ENCODE assay signal across 21 cellular contexts in the genomic region with DNA sequence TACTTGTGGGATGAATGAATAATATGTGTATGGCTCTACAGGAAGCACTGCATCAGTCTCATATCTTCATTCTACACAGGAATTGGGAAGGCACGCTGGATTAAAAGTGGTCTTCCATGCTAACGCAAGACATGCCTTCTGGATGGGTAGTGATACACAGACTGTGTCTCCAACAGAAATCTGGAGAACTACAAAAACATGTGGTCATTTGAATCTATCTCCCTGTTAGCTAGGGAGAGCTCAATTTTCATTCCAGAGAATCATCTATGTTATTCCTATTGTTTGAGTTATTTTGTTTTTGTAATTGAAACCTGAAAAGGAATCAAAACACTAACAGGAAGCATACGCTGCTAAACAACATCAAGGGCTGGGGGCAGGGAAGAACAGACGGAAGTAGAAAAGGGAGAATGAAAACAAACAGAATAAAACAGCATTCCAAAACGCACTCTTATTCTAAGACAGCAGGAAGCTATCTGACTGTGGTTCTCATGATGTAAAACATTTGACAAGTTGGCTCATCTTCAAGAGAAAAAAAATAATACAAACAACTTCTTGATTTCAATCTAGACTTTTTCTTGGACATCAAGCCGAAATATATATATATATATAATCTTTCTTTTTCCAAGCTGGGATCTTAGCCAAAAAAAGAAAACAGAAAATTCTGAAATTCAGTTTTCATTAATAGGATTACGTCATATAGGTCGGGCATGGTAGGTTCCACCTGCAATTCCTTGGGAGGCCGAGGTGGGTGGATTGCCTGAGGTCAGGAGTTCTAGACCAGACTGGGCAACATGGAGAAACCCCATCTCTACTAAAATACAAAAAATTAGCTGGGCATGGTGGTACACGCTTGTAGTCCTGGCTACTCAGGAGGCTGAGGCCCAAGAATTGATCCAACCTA. TPM values are rescaled to one million over a fixed set of nuclear protein-coding genes. Genes with fewer than 3 reads are reported as not detected.
DNase-seq lines count a peak whose midpoint lies in the region; ATAC-seq and TF ChIP-seq lines count a peak whose summit lies in the region.
"Had no signal": no experiment of that assay in that cellular context is flagged by ENCODE, and none has a peak within 500 bp of the region (broad histone marks: within the 10 kb centered on the region; RNA-seq: fewer than 3 reads in every experiment).

No MANE protein-coding gene starts in this region.

- H3K9me3 ChIP-seq in adrenal gland (replicated peaks in 1 of 3), result no peaks in the 10 kb centered on the region
- H3K9me3 ChIP-seq: BE2C, gastrocnemius medialis, SJSA1 had no signal

- peak; percentile 34 for DNase-seq in HCEC 1CT
- DNase-seq in cardiac fibroblast (ENCODE audit: low read depth in 2 of 2), result peak; percentile 53 to 78
- no peak for DNase-seq in left colon
- DNase-seq in sciatic nerve (ENCODE audit: low spot score), result no peak
- no peak for DNase-seq in NCI-H146 (lab: John Stamatoyannopoulos, UW)
- DNase-seq in T-helper 1 cell, result no peak
- no peak for DNase-seq in adrenal gland
- DNase-seq: activated T-cell treated with anti-CD3 and anti-CD28 coated beads, Interleukin-2, amount 50 U/mL, for 1 hour; BE2C; caudate nucleus; gastrocnemius medialis; GF-D8; H9; naive B cell; NCI-H2081; NCI-H524; stimulated activated CD4-positive, alpha-beta T cell treated with anti-CD3 and anti-CD28 coated beads, Interleukin-2, amount 100 ng/mL, for 24 hours had no signal

- intact Hi-C loops in left colon (cut with DNase I, micrococcal nuclease) (no loop called here), sciatic nerve (cut with DNase I) (no loop called here), adrenal gland (cut with DNase I) (loop anchor here (5.0 to 10.0 kb wide), 3 partner anchors 45 to 165 kb away; partner anchors contain the start of gene SLC40A1 (in 2 of the 2))

- H3K27me3 ChIP-seq in adrenal gland, result no peaks in the 10 kb centered on the region
- H3K27me3 ChIP-seq: BE2C, gastrocnemius medialis, SJSA1 had no signal

- peaks cover 0 to 5% of the 10 kb centered on the region in 2 donors for H3K4me1 ChIP-seq in adrenal gland (replicated peaks in 1 of 2)
- H3K4me1 ChIP-seq: BE2C, gastrocnemius medialis had no signal

- H3K36me3 ChIP-seq in adrenal gland (replicated peaks in 1 of 2), result no peaks in the 10 kb centered on the region
- H3K36me3 ChIP-seq: BE2C, gastrocnemius medialis, SJSA1 had no signal

- peak overlapping the region in 2 of 5 donors; percentile 8 to 24 for H3K27ac ChIP-seq in adrenal gland
- H3K27ac ChIP-seq: gastrocnemius medialis, SJSA1 had no signal

- WGBS in adrenal gland, 4 donors, result 70 to 76% (median 71%) methylated on average over 10 of the region's 10 CpGs

- ATAC-seq in left colon, result peak; percentile 49
- peak; percentile 38 for ATAC-seq in sciatic nerve
- no peak for ATAC-seq in HG03095 (IDR thresholded peaks at IDR 0.05; ENCODE audit: unreplicated experiment)
- ATAC-seq: activated naive CD4-positive, alpha-beta T cell treated with anti-CD3 and anti-CD28 coated beads, Interleukin-2, amount 50 U/mL, for 72 hours had no signal

- TF ChIP-seq POLR2A in adrenal gland (IDR thresholded peaks at IDR 0.05), result no peak

- H3K4me3 ChIP-seq in cardiac fibroblast (replicated peaks in 1 of 2; ENCODE audit: low read depth in 2 of 2, low read length in 2 of 2) (no peak overlapping the region), adrenal gland (no peak overlapping the region)
- H3K4me3 ChIP-seq: gastrocnemius medialis, SJSA1 had no signal

- TF ChIP-seq CTCF in cardiac fibroblast (IDR thresholded peaks at IDR 0.05; ENCODE audit: low read depth, low read length), result no peak
- peak in 1 of 6 experiments; percentile 2 for TF ChIP-seq CTCF in adrenal gland (IDR thresholded peaks at IDR 0.05)

RNA-seq across cellular contexts. Expression of gene ASNSD1, which starts 31.5 kb away (rescaled TPM):
- 10 to 100 TPM; 18.5 to 19.2 TPM for total RNA-seq in left colon
- 40.3 TPM for total RNA-seq in sciatic nerve
- total RNA-seq in adrenal gland, result 10 to 100 TPM; 27.5 to 54.2 (median 42.6) TPM
- 100 to 1,000 TPM in 1 of 3 donors, 10 to 100 TPM in 2; 29.3 to 101 (median 38.2) TPM for polyA plus RNA-seq in adrenal gland

RNA-seq across cellular contexts. Expression of gene ANKAR, which starts 44.7 kb away (rescaled TPM):
- total RNA-seq in left colon (10 to 100 TPM in 1 of 2 donors, 1 to 10 TPM in 1; 7.6 to 10.6 TPM), sciatic nerve (30.3 TPM), adrenal gland (10 to 100 TPM in 3 of 8 donors, 1 to 10 TPM in 5; 4.2 to 17.2 (median 6.0) TPM)
- polyA plus RNA-seq in adrenal gland, result 1 to 10 TPM; 2.4 to 8.2 (median 2.6) TPM

RNA-seq across cellular contexts. Expression of gene SLC40A1, which starts 49.2 kb away (rescaled TPM):
- 100 to 1,000 TPM; 135 to 245 TPM for total RNA-seq in left colon
- 48.6 TPM for total RNA-seq in sciatic nerve
- total RNA-seq in adrenal gland, result 1,000 to 10,000 TPM in 5 of 8 donors, 100 to 1,000 TPM in 2, 10 to 100 TPM in 1; 84.1 to 3,561 (median 1,319) TPM
- polyA plus RNA-seq in adrenal gland, result 100 to 1,000 TPM; 115 to 215 (median 154) TPM
- total RNA-seq: H9, MCF 10A had no signal

Comparison
In these comparisons a context has a peak if more than half of its experiments do, and no peak if none do; other contexts are left out.
1. DNase-seq: peak in HCEC 1CT (single experiment) and cardiac fibroblast (2 of 2); none in left colon (0 of 2), sciatic nerve (single experiment), NCI-H146 (single experiment), T-helper 1 cell (0 of 5) and adrenal gland (0 of 7).
2. intact Hi-C loops: an anchor here in adrenal gland (5.0 to 10.0 kb wide); none called in left colon and sciatic nerve.